Comparison of ENCODE assay signal across 3 cellular contexts in genomic region chr22:40518840-40519239, GRCh38.
TF ChIP-seq lines count a peak whose summit lies in the region.

No MANE protein-coding gene starts in this region.

TF ChIP-seq in A549, 52 proteins besides CTCF, POLR2A, EP300 and RAD21 (continued from another document):
- TF ChIP-seq REST (IDR thresholded peaks at IDR 0.05) = no peak
- no peak for TF ChIP-seq SREBF2 (IDR thresholded peaks at IDR 0.05)
- TF ChIP-seq MAFK (IDR thresholded peaks at IDR 0.05; ENCODE audit: partially characterized antibody) = no peak
- TF ChIP-seq ZC3H11A (IDR thresholded peaks at IDR 0.05) = no peak
- TF ChIP-seq CBX8 (IDR thresholded peaks at IDR 0.05) = no peak
- TF ChIP-seq RNF2 (IDR thresholded peaks at IDR 0.05; ENCODE audit: borderline replicate concordance, low read depth) = no peak
- no peak for TF ChIP-seq CHD4 (IDR thresholded peaks at IDR 0.05; ENCODE audit: borderline replicate concordance)
- TF ChIP-seq EHMT2 (IDR thresholded peaks at IDR 0.05; ENCODE audit: low read depth) = no peak
- TF ChIP-seq KDM5A (IDR thresholded peaks at IDR 0.05) = no peak
- TF ChIP-seq KDM1A (IDR thresholded peaks at IDR 0.05; ENCODE audit: low read depth) = no peak

TF ChIP-seq in liver, 16 proteins besides CTCF, POLR2A, EP300 and RAD21 (continued from another document):
- TF ChIP-seq REST (IDR thresholded peaks at IDR 0.05) (no peak), ATF3 (IDR thresholded peaks at IDR 0.05) (no peak), YY1 (IDR thresholded peaks at IDR 0.05) (no peak), GABPA (IDR thresholded peaks at IDR 0.05 in 1 of 2, conservative IDR thresholded peaks at IDR 0.05 in 1 of 2) (no peak), MAX (IDR thresholded peaks at IDR 0.05) (no peak), FOXA2 (IDR thresholded peaks at IDR 0.05) (no peak), RXRA (IDR thresholded peaks at IDR 0.05) (no peak), JUND (IDR thresholded peaks at IDR 0.05) (no peak), ZBTB33 (IDR thresholded peaks at IDR 0.05) (no peak), TAF1 (conservative IDR thresholded peaks at IDR 0.05) (no peak), SP1 (IDR thresholded peaks at IDR 0.05) (no peak)

TF ChIP-seq in WTC11, 78 proteins besides CTCF, POLR2A, EP300 and RAD21 (continued from another document):
- TF ChIP-seq ZNF532 (CRISPR knock-in tag; IDR thresholded peaks at IDR 0.05; ENCODE audit: borderline replicate concordance) (no peak), E2F4 (CRISPR knock-in tag; IDR thresholded peaks at IDR 0.05; ENCODE audit: borderline replicate concordance, low read depth) (no peak), ZNF219 (CRISPR knock-in tag; IDR thresholded peaks at IDR 0.05; ENCODE audit: borderline replicate concordance) (no peak), RELA (CRISPR knock-in tag; IDR thresholded peaks at IDR 0.05; ENCODE audit: borderline replicate concordance) (no peak), ESRRA (CRISPR knock-in tag; IDR thresholded peaks at IDR 0.05; ENCODE audit: borderline replicate concordance) (no peak), ETV6 (CRISPR knock-in tag; IDR thresholded peaks at IDR 0.05) (no peak)
